In the genomic region with DNA sequence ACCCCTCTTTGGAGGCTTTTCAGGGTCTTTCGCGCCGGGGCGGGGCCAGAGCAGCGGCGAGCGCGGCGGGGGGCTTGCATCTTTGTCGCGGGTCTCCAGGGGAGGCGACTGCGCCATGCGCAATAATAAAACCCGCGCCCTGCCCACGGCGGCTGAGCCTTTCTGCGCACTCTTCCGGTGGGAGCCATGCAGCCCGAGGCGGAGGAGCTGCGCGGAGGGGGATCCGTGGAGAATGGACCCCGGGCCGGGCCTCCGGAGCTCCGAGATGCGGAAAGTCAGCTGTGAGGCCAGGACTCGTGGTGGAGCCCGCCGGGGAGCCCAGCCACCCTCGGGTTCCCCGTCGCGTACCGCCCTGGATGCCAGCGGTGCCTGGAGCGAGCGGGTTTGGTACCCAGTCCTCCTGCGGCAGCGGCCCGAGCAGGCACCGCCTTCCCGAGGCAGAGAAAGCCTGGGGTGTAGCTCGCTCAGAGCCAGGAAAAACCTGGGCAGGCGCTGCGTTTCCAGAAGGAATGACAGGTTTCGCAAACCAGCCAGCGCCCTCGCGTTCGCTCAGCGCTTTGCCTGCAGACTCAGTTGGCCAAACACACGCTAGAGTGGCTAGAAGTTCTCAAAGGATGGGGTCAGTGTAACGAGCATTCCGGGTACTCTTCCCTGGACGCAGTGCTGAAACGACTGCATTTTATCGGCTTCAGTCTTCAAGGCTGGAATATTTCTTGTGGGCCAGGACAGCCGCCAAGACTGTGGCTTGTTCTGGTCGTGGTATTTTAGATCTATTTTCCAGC, we compare ENCODE assay signal across 8 cellular contexts. TPM values are rescaled to one million over a fixed set of nuclear protein-coding genes. Genes with fewer than 3 reads are reported as not detected.
DNase-seq lines count a peak whose midpoint lies in the region; ATAC-seq and TF ChIP-seq lines count a peak whose summit lies in the region.

No MANE protein-coding gene starts in this region.

- peaks cover 23% of the 10 kb centered on the region for H3K27me3 Mint-ChIP-seq in WTC11 (ENCODE audit: low read depth)

- H3K36me3 Mint-ChIP-seq in WTC11, result no peaks in the 10 kb centered on the region

- H3K4me1 ChIP-seq in BE2C (peaks cover 19% of the 10 kb centered on the region), HUES6 (ENCODE audit: control insufficient read depth, insufficient read depth, low read length) (peaks cover 23% of the 10 kb centered on the region), muscle layer of duodenum (ENCODE audit: control insufficient read depth in 1 of 2, insufficient read depth in 2 of 2, low read length in 2 of 2) (peaks cover 0 to 3% of the 10 kb centered on the region in 2 donors), uterus (no peaks in the 10 kb centered on the region)

- intact Hi-C loops in uterus (cut with DNase I; ENCODE audit: low total_unique reads), result loop anchor here (10.0 kb wide), 1 partner anchor 84 kb away; no protein-coding TSS in a partner anchor

- peaks cover 34% of the 10 kb centered on the region for H3K4me1 Mint-ChIP-seq in WTC11

- H3K4me3 ChIP-seq in BE2C (ENCODE audit: low read depth, low read length) (peak overlapping the region; percentile 80), HUES6 (ENCODE audit: low read depth, low read length) (peak overlapping the region; percentile 85), muscle layer of duodenum (ENCODE audit: low read depth in 1 of 2, low read length in 2 of 2) (peak overlapping the region; percentile 87 to 94), uterus (peak overlapping the region; percentile 76 to 90)

- TF ChIP-seq POLR2A in uterus (IDR thresholded peaks at IDR 0.05) (no peak), erythroblast (IDR thresholded peaks at IDR 0.05; ENCODE audit: low read length) (no peak)

- peak overlapping the region; percentile 80 for H3K9ac ChIP-seq in HUES6 (ENCODE audit: low read length)

- CTCF ChIA-PET in WTC11 (lab: Charles Lee), result interaction anchor here (1.0 to 3.1 kb wide), 4 partner anchors 10 to 231 kb away, joined by 3 to 19 read pairs (median 4); no protein-coding TSS in a partner anchor

- TF ChIP-seq CTCF in BE2C (IDR thresholded peaks at IDR 0.05; ENCODE audit: low read depth, low read length), result no peak
- no peak for TF ChIP-seq CTCF in WTC11 (IDR thresholded peaks at IDR 0.05)
- TF ChIP-seq CTCF in uterus (IDR thresholded peaks at IDR 0.05), result no peak

- no peaks in the 10 kb centered on the region for H3K27me3 ChIP-seq in BE2C
- no peaks in the 10 kb centered on the region for H3K27me3 ChIP-seq in HUES6 (ENCODE audit: control insufficient read depth, insufficient read depth, low read length)
- no peaks in the 10 kb centered on the region for H3K27me3 ChIP-seq in muscle layer of duodenum (ENCODE audit: low read depth, low read length)
- no peaks in the 10 kb centered on the region for H3K27me3 ChIP-seq in uterus

- peak overlapping the region; percentile 19; the same call in 1 of the 2 replicates for H3K27ac Mint-ChIP-seq in WTC11

- no peaks in the 10 kb centered on the region for H3K9me3 Mint-ChIP-seq in WTC11

- ATAC-seq in WTC11 (peak; percentile 7), HG02852 (IDR thresholded peaks at IDR 0.05; ENCODE audit: unreplicated experiment) (no peak)

- POLR2A ChIA-PET in WTC11 (lab: Charles Lee), result interaction anchor here (0.6 to 3.1 kb wide), 7 partner anchors 9 to 642 kb away, joined by 3 to 18 read pairs (median 3); no protein-coding TSS in a partner anchor

- H3K36me3 ChIP-seq in BE2C (no peaks in the 10 kb centered on the region), HUES6 (ENCODE audit: control insufficient read depth, insufficient read depth, low read length) (no peaks in the 10 kb centered on the region), muscle layer of duodenum (ENCODE audit: control insufficient read depth in 1 of 2, insufficient read depth in 2 of 2, low read length in 2 of 2) (no peaks in the 10 kb centered on the region), uterus (no peaks in the 10 kb centered on the region)

- H3K27ac ChIP-seq in HUES6 (ENCODE audit: low read depth, low read length) (no peak overlapping the region; the same call in 1 of the 2 replicates), muscle layer of duodenum (ENCODE audit: low read length) (peak overlapping the region; percentile 85), uterus (peak overlapping the region; percentile 94 to 95)

- DNase-seq in BE2C, result peak; percentile 59
- peak; percentile 50 for DNase-seq in WTC11 (ENCODE audit: low spot score)
- peak; percentile 70 for DNase-seq in fibroblast of gingiva (ENCODE audit: low read depth)
- peak; percentile 62 to 65 for DNase-seq in uterus
- no peak for DNase-seq in erythroblast (lab: John Stamatoyannopoulos, UW)

- H3K4me3 Mint-ChIP-seq in WTC11, result peak overlapping the region; percentile 83

- no peaks in the 10 kb centered on the region; the same call in 1 of the 2 replicates for H3K9me3 ChIP-seq in BE2C
- no peaks in the 10 kb centered on the region for H3K9me3 ChIP-seq in HUES6 (ENCODE audit: control insufficient read depth, insufficient read depth, low read depth, low read length)
- H3K9me3 ChIP-seq in muscle layer of duodenum (ENCODE audit: control insufficient read depth in 1 of 2, low read length in 2 of 2), result no peaks in the 10 kb centered on the region
- no peaks in the 10 kb centered on the region for H3K9me3 ChIP-seq in uterus

TF ChIP-seq in WTC11, 78 proteins besides CTCF, POLR2A, EP300 and RAD21 (continues in another document):
- TF ChIP-seq NFYB (CRISPR knock-in tag; conservative IDR thresholded peaks at IDR 0.05; ENCODE audit: low read depth) (no peak), TEAD1 (CRISPR knock-in tag; IDR thresholded peaks at IDR 0.05) (no peak), ZNF232 (CRISPR knock-in tag; IDR thresholded peaks at IDR 0.05) (no peak), ELF4 (CRISPR knock-in tag; IDR thresholded peaks at IDR 0.05; ENCODE audit: low read depth) (no peak), ZNF138 (CRISPR knock-in tag; conservative IDR thresholded peaks at IDR 0.05) (peak; percentile 86), ETV6 (CRISPR knock-in tag; IDR thresholded peaks at IDR 0.05) (no peak), CBFB (CRISPR knock-in tag; IDR thresholded peaks at IDR 0.05; ENCODE audit: low read depth) (no peak), RORB (CRISPR knock-in tag; IDR thresholded peaks at IDR 0.05) (no peak), ZNF396 (CRISPR knock-in tag; IDR thresholded peaks at IDR 0.05; ENCODE audit: borderline replicate concordance) (no peak)
- TF ChIP-seq, protein P1, sequence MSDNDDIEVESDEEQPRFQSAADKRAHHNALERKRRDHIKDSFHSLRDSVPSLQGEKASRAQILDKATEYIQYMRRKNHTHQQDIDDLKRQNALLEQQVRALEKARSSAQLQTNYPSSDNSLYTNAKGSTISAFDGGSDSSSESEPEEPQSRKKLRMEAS (CRISPR knock-in tag; IDR thresholded peaks at IDR 0.05), result no peak
- TF ChIP-seq, protein P2, sequence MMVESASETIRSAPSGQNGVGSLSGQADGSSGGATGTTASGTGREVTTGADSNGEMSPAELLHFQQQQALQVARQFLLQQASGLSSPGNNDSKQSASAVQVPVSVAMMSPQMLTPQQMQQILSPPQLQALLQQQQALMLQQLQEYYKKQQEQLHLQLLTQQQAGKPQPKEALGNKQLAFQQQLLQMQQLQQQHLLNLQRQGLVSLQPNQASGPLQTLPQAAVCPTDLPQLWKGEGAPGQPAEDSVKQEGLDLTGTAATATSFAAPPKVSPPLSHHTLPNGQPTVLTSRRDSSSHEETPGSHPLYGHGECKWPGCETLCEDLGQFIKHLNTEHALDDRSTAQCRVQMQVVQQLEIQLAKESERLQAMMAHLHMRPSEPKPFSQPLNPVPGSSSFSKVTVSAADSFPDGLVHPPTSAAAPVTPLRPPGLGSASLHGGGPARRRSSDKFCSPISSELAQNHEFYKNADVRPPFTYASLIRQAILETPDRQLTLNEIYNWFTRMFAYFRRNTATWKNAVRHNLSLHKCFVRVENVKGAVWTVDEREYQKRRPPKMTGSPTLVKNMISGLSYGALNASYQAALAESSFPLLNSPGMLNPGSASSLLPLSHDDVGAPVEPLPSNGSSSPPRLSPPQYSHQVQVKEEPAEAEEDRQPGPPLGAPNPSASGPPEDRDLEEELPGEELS (CRISPR knock-in tag; IDR thresholded peaks at IDR 0.05), result 0 out of 2 replicates have a peak, but pooled peaks have one; percentile 40
- TF ChIP-seq, protein P3, sequence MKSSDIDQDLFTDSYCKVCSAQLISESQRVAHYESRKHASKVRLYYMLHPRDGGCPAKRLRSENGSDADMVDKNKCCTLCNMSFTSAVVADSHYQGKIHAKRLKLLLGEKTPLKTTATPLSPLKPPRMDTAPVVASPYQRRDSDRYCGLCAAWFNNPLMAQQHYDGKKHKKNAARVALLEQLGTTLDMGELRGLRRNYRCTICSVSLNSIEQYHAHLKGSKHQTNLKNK (CRISPR knock-in tag; IDR thresholded peaks at IDR 0.05), result no peak
- TF ChIP-seq, protein P4, sequence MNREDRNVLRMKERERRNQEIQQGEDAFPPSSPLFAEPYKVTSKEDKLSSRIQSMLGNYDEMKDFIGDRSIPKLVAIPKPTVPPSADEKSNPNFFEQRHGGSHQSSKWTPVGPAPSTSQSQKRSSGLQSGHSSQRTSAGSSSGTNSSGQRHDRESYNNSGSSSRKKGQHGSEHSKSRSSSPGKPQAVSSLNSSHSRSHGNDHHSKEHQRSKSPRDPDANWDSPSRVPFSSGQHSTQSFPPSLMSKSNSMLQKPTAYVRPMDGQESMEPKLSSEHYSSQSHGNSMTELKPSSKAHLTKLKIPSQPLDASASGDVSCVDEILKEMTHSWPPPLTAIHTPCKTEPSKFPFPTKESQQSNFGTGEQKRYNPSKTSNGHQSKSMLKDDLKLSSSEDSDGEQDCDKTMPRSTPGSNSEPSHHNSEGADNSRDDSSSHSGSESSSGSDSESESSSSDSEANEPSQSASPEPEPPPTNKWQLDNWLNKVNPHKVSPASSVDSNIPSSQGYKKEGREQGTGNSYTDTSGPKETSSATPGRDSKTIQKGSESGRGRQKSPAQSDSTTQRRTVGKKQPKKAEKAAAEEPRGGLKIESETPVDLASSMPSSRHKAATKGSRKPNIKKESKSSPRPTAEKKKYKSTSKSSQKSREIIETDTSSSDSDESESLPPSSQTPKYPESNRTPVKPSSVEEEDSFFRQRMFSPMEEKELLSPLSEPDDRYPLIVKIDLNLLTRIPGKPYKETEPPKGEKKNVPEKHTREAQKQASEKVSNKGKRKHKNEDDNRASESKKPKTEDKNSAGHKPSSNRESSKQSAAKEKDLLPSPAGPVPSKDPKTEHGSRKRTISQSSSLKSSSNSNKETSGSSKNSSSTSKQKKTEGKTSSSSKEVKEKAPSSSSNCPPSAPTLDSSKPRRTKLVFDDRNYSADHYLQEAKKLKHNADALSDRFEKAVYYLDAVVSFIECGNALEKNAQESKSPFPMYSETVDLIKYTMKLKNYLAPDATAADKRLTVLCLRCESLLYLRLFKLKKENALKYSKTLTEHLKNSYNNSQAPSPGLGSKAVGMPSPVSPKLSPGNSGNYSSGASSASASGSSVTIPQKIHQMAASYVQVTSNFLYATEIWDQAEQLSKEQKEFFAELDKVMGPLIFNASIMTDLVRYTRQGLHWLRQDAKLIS (CRISPR knock-in tag; IDR thresholded peaks at IDR 0.05; ENCODE audit: borderline replicate concordance), result no peak

RNA-seq across cellular contexts. Expression of a gene that starts 1.3 kb away (rescaled TPM):
- polyA plus RNA-seq in BE2C (2012; ENCODE audit: insufficient read depth, insufficient read length, low read depth), result 44.5 TPM
- 64.2 to 90.0 TPM (median 65.0 TPM) in 3 replicates for total RNA-seq in WTC11 (2021)
- 100 to 1,000 TPM in 1 of 4 donors, 10 to 100 TPM in 3; 47.6 to 218 (median 70.2) TPM for total RNA-seq in uterus

Comparison
In these comparisons a context has a peak if more than half of its experiments do, and no peak if none do; other contexts are left out.
1. DNase-seq: peak in BE2C (single experiment), WTC11 (single experiment), fibroblast of gingiva (single experiment) and uterus (2 of 2); none in erythroblast (0 of 2).
2. Peak in every context shown above with its lines, with median percentiles within 50 percentile points of each other: H3K4me3 ChIP-seq.